10 cellular contexts compared by ENCODE assay signal in genomic region chr5:139251281-139251687, GRCh38. TPM values are rescaled to one million over a fixed set of nuclear protein-coding genes. Genes with fewer than 3 reads are reported as not detected.
DNase-seq lines count a peak whose midpoint lies in the region; ATAC-seq and TF ChIP-seq lines count a peak whose summit lies in the region.
"Had no signal": no experiment of that assay in that cellular context is flagged by ENCODE, and none has a peak within 500 bp of the region (broad histone marks: within the 10 kb centered on the region; RNA-seq: fewer than 3 reads in every experiment).

No MANE protein-coding gene starts in this region.

- H3K27me3 ChIP-seq in CD4-positive, alpha-beta T cell (ENCODE audit: control insufficient read depth, insufficient read depth, low read length), result no peaks in the 10 kb centered on the region
- H3K27me3 ChIP-seq in right lobe of liver, result no peaks in the 10 kb centered on the region

- CTCF ChIA-PET in CD4-positive, alpha-beta T cell (lab: Charles Lee), result interaction anchor here (0.8 to 2.0 kb wide), 3 partner anchors 21 to 91 kb away, joined by 3 to 5 read pairs (median 3); partner anchors contain the start of gene PAIP2
- CTCF ChIA-PET in activated CD8-positive, alpha-beta T cell treated with anti-CD3 and anti-CD28 coated beads for 36 hours (lab: Charles Lee), result interaction anchor here (0.6 to 2.9 kb wide), 16 partner anchors 9 to 772 kb away, joined by 3 to 11 read pairs (median 4); partner anchors contain the start of gene SIL1

- no peaks in the 10 kb centered on the region for H3K36me3 ChIP-seq in right lobe of liver

- intact Hi-C loops in CD4-positive, alpha-beta T cell (cut with DNase I, micrococcal nuclease), result no loop called here
- intact Hi-C loops in activated CD8-positive, alpha-beta T cell treated with anti-CD3 and anti-CD28 coated beads for 36 hours (cut with micrococcal nuclease), result no loop called here
- intact Hi-C loops in right lobe of liver (cut with DNase I) (no loop called here), posterior vena cava (cut with DNase I) (loop anchor here in 1 of 2 donors (5.0 kb wide), 1 partner anchor 159 kb away; no protein-coding TSS in a partner anchor)

- no peaks in the 10 kb centered on the region for H3K36me3 Mint-ChIP-seq in CD4-positive, alpha-beta T cell (ENCODE audit: low read depth)
- no peaks in the 10 kb centered on the region for H3K36me3 Mint-ChIP-seq in IgD-negative memory B cell
- H3K36me3 Mint-ChIP-seq in activated CD8-positive, alpha-beta T cell treated with anti-CD3 and anti-CD28 coated beads for 36 hours (ENCODE audit: low read depth), result no peaks in the 10 kb centered on the region

- peak in 7 of 10 experiments; percentile 4 to 26 (median 17) for DNase-seq in CD4-positive, alpha-beta T cell
- DNase-seq in activated CD8-positive, alpha-beta T cell treated with anti-CD3 and anti-CD28 coated beads for 36 hours, result peak; percentile 68
- no peak for DNase-seq in right lobe of liver
- no peak for DNase-seq in DMS 273 treated with DMSO at 0.1 percent for 48 hours (lab: John Stamatoyannopoulos, UW)
- DNase-seq in COLO668 (lab: John Stamatoyannopoulos, UW; ENCODE audit: unreplicated experiment), result no peak
- DNase-seq in HK-2 (ENCODE audit: unreplicated experiment), result no peak
- DNase-seq in posterior vena cava (ENCODE audit: low spot score), result no peak
- DNase-seq: foreskin melanocyte had no signal

- H3K27ac Mint-ChIP-seq in CD4-positive, alpha-beta T cell, result no peak overlapping the region
- H3K27ac Mint-ChIP-seq in IgD-negative memory B cell, result peak overlapping the region in 2 of 3 donors; percentile 69 to 93
- H3K27ac Mint-ChIP-seq in activated CD8-positive, alpha-beta T cell treated with anti-CD3 and anti-CD28 coated beads for 36 hours, result no peak overlapping the region

- 45% methylated on average over 3 of the region's 3 CpGs for WGBS in right lobe of liver (ENCODE audit: insufficient coverage, low coverage, low lambda C conversion rate, missing lambda C conversion rate)

- no peaks in the 10 kb centered on the region for H3K4me1 ChIP-seq in right lobe of liver

- no peaks in the 10 kb centered on the region for H3K27me3 Mint-ChIP-seq in CD4-positive, alpha-beta T cell
- no peaks in the 10 kb centered on the region for H3K27me3 Mint-ChIP-seq in IgD-negative memory B cell
- no peaks in the 10 kb centered on the region for H3K27me3 Mint-ChIP-seq in activated CD8-positive, alpha-beta T cell treated with anti-CD3 and anti-CD28 coated beads for 36 hours

- H3K4me1 Mint-ChIP-seq in CD4-positive, alpha-beta T cell (ENCODE audit: low read depth), result peaks cover 5% of the 10 kb centered on the region
- peaks cover 3 to 5% (median 5%) of the 10 kb centered on the region in 3 donors for H3K4me1 Mint-ChIP-seq in IgD-negative memory B cell
- H3K4me1 Mint-ChIP-seq in activated CD8-positive, alpha-beta T cell treated with anti-CD3 and anti-CD28 coated beads for 36 hours (ENCODE audit: low read depth), result peaks cover 15% of the 10 kb centered on the region

- H3K9me3 Mint-ChIP-seq in CD4-positive, alpha-beta T cell, result no peaks in the 10 kb centered on the region
- no peaks in the 10 kb centered on the region for H3K9me3 Mint-ChIP-seq in IgD-negative memory B cell
- H3K9me3 Mint-ChIP-seq in activated CD8-positive, alpha-beta T cell treated with anti-CD3 and anti-CD28 coated beads for 36 hours, result no peaks in the 10 kb centered on the region

- no peaks in the 10 kb centered on the region for H3K9me3 ChIP-seq in CD4-positive, alpha-beta T cell (ENCODE audit: control insufficient read depth, low read length)
- no peaks in the 10 kb centered on the region for H3K9me3 ChIP-seq in right lobe of liver

- no peak overlapping the region for H3K4me3 ChIP-seq in right lobe of liver
- H3K4me3 ChIP-seq: skin epidermis had no signal

- no peak for TF ChIP-seq POLR2A in right lobe of liver (IDR thresholded peaks at IDR 0.05)

- peak; percentile 41 for TF ChIP-seq CTCF in CD4-positive, alpha-beta T cell (IDR thresholded peaks at IDR 0.05)
- TF ChIP-seq CTCF in activated CD8-positive, alpha-beta T cell treated with anti-CD3 and anti-CD28 coated beads for 36 hours (IDR thresholded peaks at IDR 0.05), result peak; percentile 53
- peak in 2 of 4 donors; percentile 5 to 16 for TF ChIP-seq CTCF in right lobe of liver (IDR thresholded peaks at IDR 0.05)

- ATAC-seq in CD4-positive, alpha-beta T cell (ENCODE audit: poor library complexity), result no peak
- no peak for ATAC-seq in activated CD8-positive, alpha-beta T cell treated with anti-CD3 and anti-CD28 coated beads for 36 hours
- peak in 3 of 4 donors; percentile 10 to 35 (median 30) for ATAC-seq in right lobe of liver

- no peak overlapping the region for H3K27ac ChIP-seq in CD4-positive, alpha-beta T cell (ENCODE audit: low read depth, low read length)
- H3K27ac ChIP-seq in right lobe of liver, result no peak overlapping the region
- H3K27ac ChIP-seq: skin epidermis had no signal

- POLR2A ChIA-PET in CD4-positive, alpha-beta T cell (lab: Charles Lee), result interaction anchor here (1.3 kb wide), 1 partner anchor 91 kb away, joined by 6 read pairs; the partner anchor contains the start of gene PAIP2
- POLR2A ChIA-PET in activated CD8-positive, alpha-beta T cell treated with anti-CD3 and anti-CD28 coated beads for 36 hours (lab: Charles Lee), result interaction anchor here (0.7 kb wide), 1 partner anchor 37 kb away, joined by 3 read pairs; no protein-coding TSS in a partner anchor

- no peak overlapping the region for H3K4me3 Mint-ChIP-seq in CD4-positive, alpha-beta T cell
- H3K4me3 Mint-ChIP-seq in IgD-negative memory B cell, result peak overlapping the region in 1 of 4 donors; percentile 23
- H3K4me3 Mint-ChIP-seq in activated CD8-positive, alpha-beta T cell treated with anti-CD3 and anti-CD28 coated beads for 36 hours, result no peak overlapping the region

RNA-seq across cellular contexts. Expression of gene MATR3, which starts 42.3 kb away (rescaled TPM):
- 100 to 1,000 TPM; 376 to 401 TPM for total RNA-seq in CD4-positive, alpha-beta T cell
- polyA plus RNA-seq in IgD-negative memory B cell, result 346 TPM
- total RNA-seq in activated CD8-positive, alpha-beta T cell treated with anti-CD3 and anti-CD28 coated beads for 36 hours, result 100 to 1,000 TPM; 181 to 209 TPM
- total RNA-seq in right lobe of liver (10 to 100 TPM; 43.5 to 73.8 (median 65.3) TPM), posterior vena cava (100 to 1,000 TPM; 139 to 148 TPM)

RNA-seq across cellular contexts. Expression of gene SIL1, which starts 53.1 kb away (rescaled TPM):
- total RNA-seq in CD4-positive, alpha-beta T cell, result 1 to 10 TPM; 5.6 to 9.2 TPM
- 17.9 TPM for polyA plus RNA-seq in IgD-negative memory B cell
- total RNA-seq in activated CD8-positive, alpha-beta T cell treated with anti-CD3 and anti-CD28 coated beads for 36 hours, result 10 to 100 TPM; 27.6 to 32.3 TPM
- total RNA-seq in right lobe of liver, result 10 to 100 TPM; 57.6 to 94.9 (median 67.0) TPM
- 10 to 100 TPM; 42.8 to 55.1 TPM for total RNA-seq in posterior vena cava

Comparison
In these comparisons a context has a peak if more than half of its experiments do, and no peak if none do; other contexts are left out.
1. ATAC-seq: peak in right lobe of liver (3 of 4); none in CD4-positive, alpha-beta T cell (single experiment) and activated CD8-positive, alpha-beta T cell treated with anti-CD3 and anti-CD28 coated beads for 36 hours (single experiment).
2. DNase-seq: peak in CD4-positive, alpha-beta T cell (7 of 10) and activated CD8-positive, alpha-beta T cell treated with anti-CD3 and anti-CD28 coated beads for 36 hours (single experiment); none in right lobe of liver (0 of 3), DMS 273 treated with DMSO at 0.1 percent for 48 hours (single experiment), COLO668 (single experiment), HK-2 (single experiment) and posterior vena cava (single experiment).
3. H3K27ac Mint-ChIP-seq: peak in IgD-negative memory B cell (2 of 3); none in CD4-positive, alpha-beta T cell (single experiment) and activated CD8-positive, alpha-beta T cell treated with anti-CD3 and anti-CD28 coated beads for 36 hours (single experiment).